ENCODE assay signal across 21 cellular contexts in the genomic region with DNA sequence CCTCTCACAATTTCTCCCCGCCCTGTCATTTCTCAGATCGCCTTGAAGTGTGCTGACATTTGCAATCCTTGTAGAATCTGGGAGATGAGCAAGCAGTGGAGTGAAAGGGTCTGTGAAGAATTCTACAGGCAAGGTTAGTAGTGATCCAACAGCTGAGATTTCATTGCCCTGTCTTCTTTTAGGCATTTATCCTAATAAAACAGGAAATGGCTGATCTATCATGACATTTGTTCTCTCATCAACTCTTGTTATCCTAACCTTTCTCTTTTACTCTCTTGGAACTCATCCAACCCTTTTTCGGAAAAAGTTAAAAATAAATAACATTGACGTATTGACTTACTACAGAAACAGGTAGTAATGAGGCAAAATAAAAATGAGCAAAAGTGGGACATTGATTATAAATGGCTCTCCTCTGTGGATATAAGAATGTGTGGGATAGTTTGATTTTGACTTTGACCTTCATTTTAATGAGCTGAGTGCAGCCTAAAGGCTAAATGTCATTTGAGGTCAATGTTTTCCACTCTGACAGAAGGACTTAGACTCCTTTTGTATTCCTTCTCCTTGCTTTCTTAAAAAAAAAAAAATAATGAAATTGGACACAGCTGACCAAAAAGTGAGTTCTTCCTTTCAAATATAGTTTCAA.
"Had no signal": no experiment of that assay in that cellular context is flagged by ENCODE, and none has a peak within 500 bp of the region (broad histone marks: within the 10 kb centered on the region; RNA-seq: fewer than 3 reads in every experiment).

No MANE protein-coding gene starts in this region.

- H3K36me3 ChIP-seq: breast epithelium, SJCRH30 had no signal

- DNase-seq: activated CD4-positive, alpha-beta T cell treated with anti-CD3 and anti-CD28 coated beads for 36 hours; activated CD4-positive, alpha-beta T cell treated with anti-CD3 and anti-CD28 coated beads, Interleukin-2, amount 50 U/mL, for 4 hours; activated CD8-positive, alpha-beta memory T cell treated with anti-CD3 and anti-CD28 coated beads for 24 hours; activated CD8-positive, alpha-beta memory T cell treated with anti-CD3 and anti-CD28 coated beads, Interleukin-2, amount 50 U/mL, for 4 hours; activated T-cell treated with anti-CD3 and anti-CD28 coated beads, Interleukin-2, amount 50 U/mL, for 24 hours; aorta; cerebellar nuclear complex; effector CD4-positive, alpha-beta T cell; foreskin fibroblast; naive thymus-derived CD8-positive, alpha-beta T cell; SJCRH30; stimulated activated CD4-positive, alpha-beta T cell treated with anti-CD3 and anti-CD28 coated beads, Interleukin-12 subunit alpha, Interleukin-12 subunit beta, amount 100 ng/mL, for 4 hours; T1000 had no signal

- H3K4me1 ChIP-seq: breast epithelium, SJCRH30 had no signal

- H3K27me3 ChIP-seq: breast epithelium, hepatocyte, SJCRH30, tibial nerve had no signal

- H3K27ac Mint-ChIP-seq: activated CD4-positive, alpha-beta T cell treated with anti-CD3 and anti-CD28 coated beads for 36 hours; activated naive CD4-positive, alpha-beta T cell treated with anti-CD3 and anti-CD28 coated beads, Interleukin-2, amount 50 U/mL, for 72 hours; activated T-cell treated with anti-CD3 and anti-CD28 coated beads, Interleukin-2, amount 50 U/mL, for 24 hours; activated T-helper 17 cell treated with anti-CD3 and anti-CD28 coated beads, Interleukin-2, amount 50 U/mL, for 72 hours; naive thymus-derived CD8-positive, alpha-beta T cell; stimulated activated naive CD8-positive, alpha-beta T cell treated with anti-CD3 and anti-CD28 coated beads, Interleukin-15, Interleukin-2, amounts not matched to agents 100 ng/mL and 50 ng/mL, for 24 hours; T-helper 1 cell treated with Interleukin-12 subunit alpha and Interleukin-12 subunit beta and Interleukin-4 antibody, amounts not matched to agents 30 μg/mL and 1 μg/mL, for 36 hours; WTC11 had no signal

- ATAC-seq: activated CD4-positive, alpha-beta T cell treated with anti-CD3 and anti-CD28 coated beads for 36 hours; activated naive CD4-positive, alpha-beta T cell treated with anti-CD3 and anti-CD28 coated beads, Interleukin-2, amount 50 U/mL, for 72 hours; activated T-helper 17 cell treated with anti-CD3 and anti-CD28 coated beads, Interleukin-2, amount 50 U/mL, for 72 hours; naive thymus-derived CD8-positive, alpha-beta T cell had no signal

- H3K4me3 Mint-ChIP-seq: activated CD4-positive, alpha-beta T cell treated with anti-CD3 and anti-CD28 coated beads for 36 hours; activated T-cell treated with anti-CD3 and anti-CD28 coated beads, Interleukin-2, amount 50 U/mL, for 24 hours; activated T-helper 17 cell treated with anti-CD3 and anti-CD28 coated beads, Interleukin-2, amount 50 U/mL, for 72 hours; naive thymus-derived CD8-positive, alpha-beta T cell; stimulated activated naive CD8-positive, alpha-beta T cell treated with anti-CD3 and anti-CD28 coated beads, Interleukin-15, Interleukin-2, amounts not matched to agents 100 ng/mL and 50 ng/mL, for 24 hours; T-helper 1 cell treated with Interleukin-12 subunit alpha and Interleukin-12 subunit beta and Interleukin-4 antibody, amounts not matched to agents 30 μg/mL and 1 μg/mL, for 36 hours; WTC11 had no signal

- H3K27me3 Mint-ChIP-seq: activated CD4-positive, alpha-beta T cell treated with anti-CD3 and anti-CD28 coated beads for 36 hours; naive thymus-derived CD8-positive, alpha-beta T cell; stimulated activated naive CD8-positive, alpha-beta T cell treated with anti-CD3 and anti-CD28 coated beads, Interleukin-15, Interleukin-2, amounts not matched to agents 100 ng/mL and 50 ng/mL, for 24 hours had no signal

- H3K9me3 Mint-ChIP-seq: activated naive CD4-positive, alpha-beta T cell treated with anti-CD3 and anti-CD28 coated beads, Interleukin-2, amount 50 U/mL, for 72 hours; activated T-cell treated with anti-CD3 and anti-CD28 coated beads, Interleukin-2, amount 50 U/mL, for 24 hours; activated T-helper 17 cell treated with anti-CD3 and anti-CD28 coated beads, Interleukin-2, amount 50 U/mL, for 72 hours; naive thymus-derived CD8-positive, alpha-beta T cell; stimulated activated naive CD8-positive, alpha-beta T cell treated with anti-CD3 and anti-CD28 coated beads, Interleukin-15, Interleukin-2, amounts not matched to agents 100 ng/mL and 50 ng/mL, for 24 hours; T-helper 1 cell treated with Interleukin-12 subunit alpha and Interleukin-12 subunit beta and Interleukin-4 antibody, amounts not matched to agents 30 μg/mL and 1 μg/mL, for 36 hours; WTC11 had no signal

- H3K27ac ChIP-seq: breast epithelium, hepatocyte, SJCRH30 had no signal

- H3K9me3 ChIP-seq: breast epithelium, SJCRH30, tibial nerve had no signal

- H3K36me3 Mint-ChIP-seq: activated naive CD4-positive, alpha-beta T cell treated with anti-CD3 and anti-CD28 coated beads, Interleukin-2, amount 50 U/mL, for 72 hours; naive thymus-derived CD8-positive, alpha-beta T cell; WTC11 had no signal

- H3K4me1 Mint-ChIP-seq: activated CD4-positive, alpha-beta T cell treated with anti-CD3 and anti-CD28 coated beads for 36 hours; activated T-helper 17 cell treated with anti-CD3 and anti-CD28 coated beads, Interleukin-2, amount 50 U/mL, for 72 hours had no signal

- H3K4me3 ChIP-seq: breast epithelium, hepatocyte, SJCRH30, tibial nerve had no signal
